10 cellular contexts compared by ENCODE assay signal in genomic region chr1:198623920-198624647, GRCh38. TPM values are rescaled to one million over a fixed set of nuclear protein-coding genes. Genes with fewer than 3 reads are reported as not detected.
DNase-seq lines count a peak whose midpoint lies in the region; ATAC-seq and TF ChIP-seq lines count a peak whose summit lies in the region.
"Had no signal": no experiment of that assay in that cellular context is flagged by ENCODE, and none has a peak within 500 bp of the region (broad histone marks: within the 10 kb centered on the region; RNA-seq: fewer than 3 reads in every experiment).

No MANE protein-coding gene starts in this region.

- H3K36me3 ChIP-seq in PC-9 (ENCODE audit: low read depth) = no peaks in the 10 kb centered on the region

- no peaks in the 10 kb centered on the region for H3K27me3 ChIP-seq in PC-9 (ENCODE audit: insufficient read depth, low read depth)

- H3K27me3 Mint-ChIP-seq in activated CD4-positive, alpha-beta memory T cell treated with anti-CD3 and anti-CD28 coated beads for 36 hours = no peaks in the 10 kb centered on the region
- no peaks in the 10 kb centered on the region for H3K27me3 Mint-ChIP-seq in naive B cell

- no peaks in the 10 kb centered on the region for H3K4me1 ChIP-seq in PC-9 (replicated peaks; ENCODE audit: insufficient read depth)

- no peaks in the 10 kb centered on the region for H3K36me3 Mint-ChIP-seq in activated CD4-positive, alpha-beta memory T cell treated with anti-CD3 and anti-CD28 coated beads for 36 hours
- peaks cover 5 to 9% of the 10 kb centered on the region in 2 donors for H3K36me3 Mint-ChIP-seq in naive B cell

- no peak overlapping the region for H3K4me2 ChIP-seq in PC-9

- H3F3A ChIP-seq in PC-9 (ENCODE audit: insufficient read depth, low read depth) = no peaks in the 10 kb centered on the region

- CTCF ChIA-PET in activated CD4-positive, alpha-beta memory T cell treated with anti-CD3 and anti-CD28 coated beads for 36 hours (lab: Charles Lee) = interaction anchor here (0.9 to 1.7 kb wide), 3 partner anchors 12 to 62 kb away, joined by 3 to 4 read pairs (median 3); no protein-coding TSS in a partner anchor
- CTCF ChIA-PET in PC-9 (lab: Charles Lee) = interaction anchor here (0.7 kb wide), 1 partner anchor 516 kb away, joined by 6 read pairs; no protein-coding TSS in a partner anchor

- H3K27ac ChIP-seq in PC-9 = no peak overlapping the region
- H3K27ac ChIP-seq: epithelial cell of prostate had no signal

- peaks cover 94% of the 10 kb centered on the region for H3K4me1 Mint-ChIP-seq in activated CD4-positive, alpha-beta memory T cell treated with anti-CD3 and anti-CD28 coated beads for 36 hours (ENCODE audit: low read depth)
- H3K4me1 Mint-ChIP-seq in naive B cell = peaks cover 76 to 92% (median 88%) of the 10 kb centered on the region in 3 donors

- no peaks in the 10 kb centered on the region for H3K9me3 Mint-ChIP-seq in activated CD4-positive, alpha-beta memory T cell treated with anti-CD3 and anti-CD28 coated beads for 36 hours
- H3K9me3 Mint-ChIP-seq in naive B cell = peaks cover 0 to 7% (median 0%) of the 10 kb centered on the region in 7 donors

- no peak overlapping the region for H3K4me3 ChIP-seq in GM12864 (ENCODE audit: low read depth, low read length)
- H3K4me3 ChIP-seq in PC-9 = no peak overlapping the region

- no peaks in the 10 kb centered on the region for H3K9me2 ChIP-seq in PC-9 (ENCODE audit: insufficient read depth)

- POLR2A ChIA-PET in activated CD4-positive, alpha-beta memory T cell treated with anti-CD3 and anti-CD28 coated beads for 36 hours (lab: Charles Lee) = interaction anchor here (0.9 to 5.2 kb wide), 5 partner anchors 10 to 57 kb away, joined by 3 to 61 read pairs (median 4); partner anchors contain the start of gene PTPRC
- POLR2A ChIA-PET in PC-9 (lab: Charles Lee; ENCODE audit: unreplicated experiment) = no interaction called here

- ATAC-seq in HG02678 (IDR thresholded peaks at IDR 0.05; ENCODE audit: unreplicated experiment) (peak; percentile 15), naive B cell (ENCODE audit: low read depth in 2 of 2) (no peak), HG03025 (IDR thresholded peaks at IDR 0.05; ENCODE audit: low FRiP score, unreplicated experiment) (no peak)

- H2AFZ ChIP-seq in PC-9 = no peak overlapping the region

- H3K79me2 ChIP-seq in PC-9 (ENCODE audit: low read depth) = no peaks in the 10 kb centered on the region

- no peaks in the 10 kb centered on the region for H3K9me3 ChIP-seq in PC-9 (ENCODE audit: insufficient read depth, low read depth)

- TF ChIP-seq CTCF in GM12864 (IDR thresholded peaks at IDR 0.05; ENCODE audit: low read depth, low read length, missing control alignments) (no peak), PC-9 (conservative IDR thresholded peaks at IDR 0.05) (no peak)

- no peaks in the 10 kb centered on the region for H4K20me1 ChIP-seq in PC-9 (ENCODE audit: insufficient read depth)

- intact Hi-C loops in activated CD4-positive, alpha-beta memory T cell treated with anti-CD3 and anti-CD28 coated beads for 36 hours (cut with micrococcal nuclease) = no loop called here
- intact Hi-C loops in PC-9 (cut with micrococcal nuclease; ENCODE audit: unreplicated experiment) = no loop called here

- DNase-seq in GM12864 (ENCODE audit: low read depth) (peak; percentile 57), naive B cell (no peak), NCI-H2171 (lab: John Stamatoyannopoulos, UW) (no peak), PC-9 (no peak)
- DNase-seq in activated CD4-positive, alpha-beta memory T cell treated with anti-CD3 and anti-CD28 coated beads for 36 hours = peak; percentile 46
- no peak for DNase-seq in activated CD4-positive, CD25-positive, alpha-beta regulatory T cell (lab: John Stamatoyannopoulos, UW)
- DNase-seq: mesendoderm had no signal

- no TSS peak for BruUV-seq in PC-9 (replicated peaks; lab: Mats Ljungman, UMichigan)

- peak overlapping the region; percentile 52 for H3K4me3 Mint-ChIP-seq in activated CD4-positive, alpha-beta memory T cell treated with anti-CD3 and anti-CD28 coated beads for 36 hours
- H3K4me3 Mint-ChIP-seq in naive B cell = peak overlapping the region in 6 of 8 donors; percentile 10 to 69 (median 45)

- H3K27ac Mint-ChIP-seq in activated CD4-positive, alpha-beta memory T cell treated with anti-CD3 and anti-CD28 coated beads for 36 hours = peak overlapping the region; percentile 85
- H3K27ac Mint-ChIP-seq in naive B cell = peak overlapping the region; percentile 60 to 100 (median 90)

RNA-seq across cellular contexts. Expression of gene PTPRC, which starts 14.8 kb away (rescaled TPM):
- total RNA-seq in activated CD4-positive, alpha-beta memory T cell treated with anti-CD3 and anti-CD28 coated beads for 36 hours = 100 to 1,000 TPM; 495 to 503 TPM
- 1,000 to 10,000 TPM in 1 of 6 donors, 100 to 1,000 TPM in 5; 771 to 1,016 (median 851) TPM for polyA plus RNA-seq in naive B cell (ENCODE audit: low read depth in 6 of 6)
- total RNA-seq in PC-9 (2021) = 0.58 and 0.79 TPM in 2 replicates

Comparison
In these comparisons a context has a peak if more than half of its experiments do, and no peak if none do; other contexts are left out.
1. DNase-seq: peak in GM12864 (single experiment) and activated CD4-positive, alpha-beta memory T cell treated with anti-CD3 and anti-CD28 coated beads for 36 hours (single experiment); none in naive B cell (single experiment), activated CD4-positive, CD25-positive, alpha-beta regulatory T cell (0 of 4), NCI-H2171 (single experiment) and PC-9 (0 of 2).
2. RNA of gene PTPRC, which starts 14.8 kb away (total RNA-seq): 495 to 503 TPM in activated CD4-positive, alpha-beta memory T cell treated with anti-CD3 and anti-CD28 coated beads for 36 hours; 0.58 to 0.79 TPM in PC-9; every median in the first group is over 100 times any median in the second.